Comparison of ENCODE assay signal across 1 cellular context in genomic region chr5:177509361-177509951, GRCh38.
TF ChIP-seq lines count a peak whose summit lies in the region.

A gene with protein sequence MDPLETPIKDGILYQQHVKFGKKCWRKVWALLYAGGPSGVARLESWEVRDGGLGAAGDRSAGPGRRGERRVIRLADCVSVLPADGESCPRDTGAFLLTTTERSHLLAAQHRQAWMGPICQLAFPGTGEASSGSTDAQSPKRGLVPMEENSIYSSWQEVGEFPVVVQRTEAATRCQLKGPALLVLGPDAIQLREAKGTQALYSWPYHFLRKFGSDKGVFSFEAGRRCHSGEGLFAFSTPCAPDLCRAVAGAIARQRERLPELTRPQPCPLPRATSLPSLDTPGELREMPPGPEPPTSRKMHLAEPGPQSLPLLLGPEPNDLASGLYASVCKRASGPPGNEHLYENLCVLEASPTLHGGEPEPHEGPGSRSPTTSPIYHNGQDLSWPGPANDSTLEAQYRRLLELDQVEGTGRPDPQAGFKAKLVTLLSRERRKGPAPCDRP (minus strand): TSS chr5:177509826. CDS start chr5:177509540, 286 bp downstream.

TF ChIP-seq in HepG2, 621 proteins besides CTCF, POLR2A, EP300 and RAD21 (continued from another document):
- TF ChIP-seq ZNF142 (CRISPR knock-in tag; IDR thresholded peaks at IDR 0.05), result no peak
